Comparison of ENCODE assay signal across 8 cellular contexts in the genomic region with DNA sequence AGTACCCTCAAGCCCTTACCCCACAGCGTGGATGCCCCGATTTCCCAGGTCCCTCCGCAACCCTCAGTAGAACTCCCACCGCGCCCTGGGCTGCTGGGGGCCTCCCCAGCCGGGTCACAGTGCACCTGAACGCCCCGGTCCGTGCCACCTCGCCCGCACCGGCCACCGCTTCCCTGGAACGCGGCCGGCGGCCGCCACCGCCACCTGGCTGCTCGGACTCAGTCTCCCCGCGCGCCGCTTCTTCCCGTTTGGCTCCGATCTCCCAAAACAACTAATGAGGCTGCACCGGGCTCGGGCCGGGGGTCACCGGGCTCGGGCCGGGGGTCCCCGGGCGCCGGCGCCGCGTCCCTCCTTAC. TPM values are rescaled to one million over a fixed set of nuclear protein-coding genes. Genes with fewer than 3 reads are reported as not detected.
DNase-seq lines count a peak whose midpoint lies in the region; ATAC-seq and TF ChIP-seq lines count a peak whose summit lies in the region.

No MANE protein-coding gene starts in this region.

- H3K9me3 ChIP-seq in DND-41 (ENCODE audit: insufficient read depth, low read length, severe bottlenecking), result no peaks in the 10 kb centered on the region
- H3K9me3 ChIP-seq in HUES64 (ENCODE audit: insufficient read depth, low read depth, low read length), result no peaks in the 10 kb centered on the region
- H3K9me3 ChIP-seq in uterus, result no peaks in the 10 kb centered on the region

- peak overlapping the region; percentile 94 to 95; a peak in 3 of 4 replicates for H3K4me3 ChIP-seq in DND-41 (ENCODE audit: low read depth in 1 of 2, low read length in 2 of 2)
- peak overlapping the region; percentile 92 for H3K4me3 ChIP-seq in HUES64 (ENCODE audit: low read length)
- H3K4me3 ChIP-seq in uterus, result peak overlapping the region; percentile 71 to 81

- H3K79me2 ChIP-seq in DND-41 (ENCODE audit: insufficient read depth, low read length), result peaks cover 52% of the 10 kb centered on the region

- intact Hi-C loops in uterus (cut with DNase I; ENCODE audit: low total_unique reads), result loop anchor here (10.0 kb wide), 1 partner anchor 150 kb away; no protein-coding TSS in a partner anchor

- H3K36me3 ChIP-seq in DND-41 (ENCODE audit: insufficient read depth, low read length), result peaks cover 3% of the 10 kb centered on the region
- no peaks in the 10 kb centered on the region for H3K36me3 ChIP-seq in HUES64 (ENCODE audit: insufficient read depth, low read length)
- no peaks in the 10 kb centered on the region for H3K36me3 ChIP-seq in uterus

- ATAC-seq in DND-41 (ENCODE audit: insufficient read depth, low read depth), result no peak
- no peak for ATAC-seq in central memory CD8-positive, alpha-beta T cell (replicated peaks; ENCODE audit: extremely low read depth, poor library complexity, severe bottlenecking)

- DNase-seq in DND-41, result no peak
- DNase-seq in central memory CD8-positive, alpha-beta T cell (ENCODE audit: low spot score in 2 of 2), result peak in 1 of 2 donors; percentile 14
- no peak for DNase-seq in mesothelial cell of epicardium (ENCODE audit: low spot score in 2 of 2, unreplicated experiment in 2 of 2)
- DNase-seq in uterus, result peak in 1 of 2 donors; percentile 37
- no peak for DNase-seq in NCI-H2171 treated with DMSO at 0.1 percent for 48 hours (lab: John Stamatoyannopoulos, UW)
- DNase-seq in HUDEP-2 (lab: John Stamatoyannopoulos, UW; ENCODE audit: unreplicated experiment in 76 of 76), result no peak
- no peak for DNase-seq in DMS153 (lab: John Stamatoyannopoulos, UW)

- H3K4me2 ChIP-seq in DND-41 (ENCODE audit: insufficient read depth, low read length), result peak overlapping the region; percentile 89

- TF ChIP-seq POLR2A in uterus (IDR thresholded peaks at IDR 0.05), result no peak

- H3K27ac ChIP-seq in DND-41 (ENCODE audit: low read length) (peak overlapping the region; percentile 75), HUES64 (ENCODE audit: low read depth, low read length) (peak overlapping the region; percentile 64; the same call in 1 of the 2 replicates), uterus (peak overlapping the region; percentile 96 to 99)

- TF ChIP-seq CTCF in DND-41 (IDR thresholded peaks at IDR 0.05; ENCODE audit: borderline replicate concordance, extremely low read depth, low read length, poor library complexity, severe bottlenecking) (no peak), mesothelial cell of epicardium (IDR thresholded peaks at IDR 0.05; ENCODE audit: unreplicated experiment) (no peak), uterus (IDR thresholded peaks at IDR 0.05) (peak in 1 of 4 experiments; percentile 30)

- H3K9ac ChIP-seq in DND-41 (ENCODE audit: low read depth, low read length), result peak overlapping the region; percentile 75
- H3K9ac ChIP-seq in HUES64 (ENCODE audit: low read depth, low read length), result peak overlapping the region; percentile 77

- H3K4me1 ChIP-seq in DND-41 (ENCODE audit: insufficient read depth, low read length) (peaks cover 40% of the 10 kb centered on the region), HUES64 (ENCODE audit: insufficient read depth, low read length) (peaks cover 23% of the 10 kb centered on the region), uterus (peaks cover 0 to 5% of the 10 kb centered on the region in 2 donors)

- no peaks in the 10 kb centered on the region for H3K27me3 ChIP-seq in DND-41 (ENCODE audit: insufficient read depth, low read length, poor library complexity)
- H3K27me3 ChIP-seq in HUES64 (ENCODE audit: insufficient read depth, low read length), result peaks cover 9% of the 10 kb centered on the region
- no peaks in the 10 kb centered on the region for H3K27me3 ChIP-seq in uterus

- H2AFZ ChIP-seq in DND-41 (ENCODE audit: low read depth, low read length), result peak overlapping the region; percentile 80

- H3K27me3 Mint-ChIP-seq in central memory CD8-positive, alpha-beta T cell, result no peaks in the 10 kb centered on the region
- H3K27me3 Mint-ChIP-seq in mesothelial cell of epicardium (ENCODE audit: low read depth), result peaks cover 2% of the 10 kb centered on the region

- peaks cover 9% of the 10 kb centered on the region for H3K36me3 Mint-ChIP-seq in central memory CD8-positive, alpha-beta T cell (ENCODE audit: insufficient read depth)
- H3K36me3 Mint-ChIP-seq in mesothelial cell of epicardium, result no peaks in the 10 kb centered on the region

- H4K20me1 ChIP-seq in DND-41 (ENCODE audit: insufficient read depth, low read length), result peaks cover 39% of the 10 kb centered on the region; the same call in 1 of the 2 replicates

- peak overlapping the region; percentile 81 for H3K4me3 Mint-ChIP-seq in central memory CD8-positive, alpha-beta T cell
- peak overlapping the region; percentile 80 for H3K4me3 Mint-ChIP-seq in mesothelial cell of epicardium

- peaks cover 29% of the 10 kb centered on the region for H3K4me1 Mint-ChIP-seq in central memory CD8-positive, alpha-beta T cell
- H3K4me1 Mint-ChIP-seq in mesothelial cell of epicardium, result peaks cover 20% of the 10 kb centered on the region

- under 1% methylated on average over 38 of the region's 38 CpGs for WGBS in HUES64

- H3K27ac Mint-ChIP-seq in central memory CD8-positive, alpha-beta T cell (ENCODE audit: low read depth), result no peak overlapping the region
- no peak overlapping the region for H3K27ac Mint-ChIP-seq in mesothelial cell of epicardium

- H3K9me3 Mint-ChIP-seq in central memory CD8-positive, alpha-beta T cell, result no peaks in the 10 kb centered on the region
- H3K9me3 Mint-ChIP-seq in mesothelial cell of epicardium, result no peaks in the 10 kb centered on the region

RNA-seq across cellular contexts. Expression of gene ITPK1, which starts 1.0 kb away (rescaled TPM):
- polyA plus RNA-seq in HUES64 (2013, experiment 1 of 2), result 52.6 TPM
- polyA plus RNA-seq in HUES64 (2013, experiment 2 of 2), result 47.7 TPM
- total RNA-seq in mesothelial cell of epicardium, result 23.2 to 30.5 TPM (median 27.5 TPM) in 3 replicates
- 10 to 100 TPM; 19.7 to 97.7 (median 26.5) TPM for total RNA-seq in uterus
